ENCODE assay signal across 8 cellular contexts in genomic region chr6:147506704-147507114, GRCh38. TPM values are rescaled to one million over a fixed set of nuclear protein-coding genes. Genes with fewer than 3 reads are reported as not detected.
DNase-seq lines count a peak whose midpoint lies in the region; ATAC-seq and TF ChIP-seq lines count a peak whose summit lies in the region.

No MANE protein-coding gene starts in this region.

- H3K4me1 Mint-ChIP-seq in H9 = peaks cover 21 to 22% of the 10 kb centered on the region in 2 experiments
- H3K4me1 Mint-ChIP-seq in activated CD4-positive, alpha-beta T cell treated with anti-CD3 and anti-CD28 coated beads, Interleukin-2, amount 10 ng/mL, durations not matched to agents 24 days and 14 days = peaks cover 11% of the 10 kb centered on the region

- no peak overlapping the region for H3K27ac Mint-ChIP-seq in H9
- H3K27ac Mint-ChIP-seq in activated CD4-positive, alpha-beta T cell treated with anti-CD3 and anti-CD28 coated beads, Interleukin-2, amount 10 ng/mL, durations not matched to agents 24 days and 14 days = no peak overlapping the region

- no peaks in the 10 kb centered on the region; a peak in 1 of 7 replicates for H3K36me3 Mint-ChIP-seq in H9 (ENCODE audit: insufficient read depth in 1 of 3, low read depth in 3 of 3)
- no peaks in the 10 kb centered on the region for H3K36me3 Mint-ChIP-seq in activated CD4-positive, alpha-beta T cell treated with anti-CD3 and anti-CD28 coated beads, Interleukin-2, amount 10 ng/mL, durations not matched to agents 24 days and 14 days (ENCODE audit: low read depth)

- peak overlapping the region in 1 of 3 donors; percentile 57 for H3K4me3 ChIP-seq in thyroid gland (replicated peaks in 1 of 3)

- no peak overlapping the region for H2BK120ac ChIP-seq in H9 (ENCODE audit: low read depth, low read length, poor library complexity, severe bottlenecking)

- H3K9me3 Mint-ChIP-seq in H9 = peaks cover 2 to 3% of the 10 kb centered on the region in 2 experiments; a peak in 3 of 5 replicates
- H3K9me3 Mint-ChIP-seq in activated CD4-positive, alpha-beta T cell treated with anti-CD3 and anti-CD28 coated beads, Interleukin-2, amount 10 ng/mL, durations not matched to agents 24 days and 14 days = no peaks in the 10 kb centered on the region

- H3K27me3 ChIP-seq in H9 (ENCODE audit: insufficient read depth, low read length) (peaks cover 76% of the 10 kb centered on the region), thyroid gland (no peaks in the 10 kb centered on the region)

- no peaks in the 10 kb centered on the region for H3K79me1 ChIP-seq in H9 (ENCODE audit: insufficient read depth, low read depth, low read length, poor library complexity, severe bottlenecking)

- H3K27me3 Mint-ChIP-seq in H9 (ENCODE audit: low read depth) = peaks cover 70% of the 10 kb centered on the region
- H3K27me3 Mint-ChIP-seq in activated CD4-positive, alpha-beta T cell treated with anti-CD3 and anti-CD28 coated beads, Interleukin-2, amount 10 ng/mL, durations not matched to agents 24 days and 14 days = peaks cover 49% of the 10 kb centered on the region

- H3T11ph ChIP-seq in H9 (ENCODE audit: low read length) = no peak overlapping the region

- H2BK12ac ChIP-seq in H9 (ENCODE audit: insufficient read length, low read depth, low read length) = no peak overlapping the region

- H2AK5ac ChIP-seq in H9 (ENCODE audit: insufficient read length, low read length) = no peak overlapping the region

- H3K23me2 ChIP-seq in H9 (ENCODE audit: insufficient read length, low read depth, low read length, poor library complexity, severe bottlenecking) = peaks cover 17% of the 10 kb centered on the region

- H3K79me2 ChIP-seq in H9 (ENCODE audit: insufficient read depth, low read length) = no peaks in the 10 kb centered on the region

- peak; percentile 87 for TF ChIP-seq CTCF in H9 (conservative IDR thresholded peaks at IDR 0.05)
- peak; percentile 32 to 85 (median 66) for TF ChIP-seq CTCF in thyroid gland (IDR thresholded peaks at IDR 0.05)

- H4K5ac ChIP-seq in H9 (ENCODE audit: insufficient read length, low read depth, low read length) = no peak overlapping the region

- WGBS in H9 (ENCODE audit: extremely low coverage, insufficient read length, low lambda C conversion rate) = no CpG with 5 or more reads among the region's 30 CpGs
- 1 to 4% methylated on average over 29 to 30 of the region's 30 CpGs for WGBS in thyroid gland, 2 donors

- H3K23ac ChIP-seq in H9 (ENCODE audit: insufficient read length, low read depth, low read length) = no peak overlapping the region

- no peak overlapping the region for H3K4ac ChIP-seq in H9 (ENCODE audit: low read depth, low read length)

- H4K91ac ChIP-seq in H9 (ENCODE audit: insufficient read length, low read depth, low read length) = no peak overlapping the region

- H3K9me3 ChIP-seq in H9 (ENCODE audit: control insufficient read depth, low read depth, low read length) = no peaks in the 10 kb centered on the region
- no peaks in the 10 kb centered on the region for H3K9me3 ChIP-seq in thyroid gland

- peak; percentile 64 for DNase-seq in EH (ENCODE audit: low read depth)
- peak; percentile 64 for DNase-seq in H9
- DNase-seq in NCI-H1417 treated with DMSO at 0.1 percent for 48 hours (lab: John Stamatoyannopoulos, UW) = peak; percentile 13
- peak; percentile 79 for DNase-seq in activated CD4-positive, alpha-beta T cell treated with anti-CD3 and anti-CD28 coated beads, Interleukin-2, amount 10 ng/mL, durations not matched to agents 24 days and 14 days
- DNase-seq in fibroblast of gingiva (ENCODE audit: low read depth) = peak; percentile 40
- DNase-seq in myocyte (ENCODE audit: low read depth) = peak; percentile 74
- peak; percentile 70 to 78 for DNase-seq in thyroid gland

- no peak overlapping the region for H2AFZ ChIP-seq in H9 (ENCODE audit: low read length)

- no peaks in the 10 kb centered on the region for H3K4me1 ChIP-seq in H9 (ENCODE audit: insufficient read depth, low read length)
- H3K4me1 ChIP-seq in thyroid gland = peaks cover 9 to 15% of the 10 kb centered on the region in 2 donors

- H3K4me2 ChIP-seq in H9 (ENCODE audit: insufficient read depth, insufficient read length, low read length) = peak overlapping the region; percentile 89

- H3K27ac ChIP-seq in H9 (ENCODE audit: insufficient read length, low read depth, low read length) (no peak overlapping the region), thyroid gland (no peak overlapping the region)

- no peak overlapping the region for H2BK20ac ChIP-seq in H9 (ENCODE audit: low read depth, low read length, poor library complexity, severe bottlenecking)

- H2BK5ac ChIP-seq in H9 (ENCODE audit: insufficient read length, low read length) = no peak overlapping the region

- no peak overlapping the region for H3K56ac ChIP-seq in H9 (ENCODE audit: insufficient read length, low read depth, low read length)

- H2BK15ac ChIP-seq in H9 (ENCODE audit: low read depth, low read length) = no peak overlapping the region

- ATAC-seq in GM21717 (IDR thresholded peaks at IDR 0.05; ENCODE audit: unreplicated experiment) = no peak

- no peak for TF ChIP-seq POLR2A in thyroid gland (IDR thresholded peaks at IDR 0.05)

- H4K8ac ChIP-seq in H9 (replicated peaks; ENCODE audit: insufficient read length, low read depth, low read length) = no peak overlapping the region

- no peaks in the 10 kb centered on the region for H3K36me3 ChIP-seq in thyroid gland

- no peaks in the 10 kb centered on the region for H4K20me1 ChIP-seq in H9 (ENCODE audit: control insufficient read depth, insufficient read depth, insufficient read length)

- H3K14ac ChIP-seq in H9 (ENCODE audit: insufficient read depth, low read length) = no peak overlapping the region

- intact Hi-C loops in activated CD4-positive, alpha-beta T cell treated with anti-CD3 and anti-CD28 coated beads, Interleukin-2, amount 10 ng/mL, durations not matched to agents 24 days and 14 days (cut with micrococcal nuclease) = loop anchor here (2.0 to 5.0 kb wide), 3 partner anchors 649 to 956 kb away; no protein-coding TSS in a partner anchor
- intact Hi-C loops in thyroid gland (cut with DNase I) = loop anchor here (5.0 kb wide), 1 partner anchor 661 kb away; no protein-coding TSS in a partner anchor

- H3K9ac ChIP-seq in H9 (ENCODE audit: extremely low read depth, insufficient read length, low read length) = no peak overlapping the region

- H3K4me3 Mint-ChIP-seq in H9 = peak overlapping the region; percentile 61 to 80
- H3K4me3 Mint-ChIP-seq in activated CD4-positive, alpha-beta T cell treated with anti-CD3 and anti-CD28 coated beads, Interleukin-2, amount 10 ng/mL, durations not matched to agents 24 days and 14 days = peak overlapping the region; percentile 76

- H3K18ac ChIP-seq in H9 (ENCODE audit: insufficient read length, low read depth, low read length) = no peak overlapping the region

RNA-seq across cellular contexts. Expression of gene SAMD5, which starts 1.8 kb away (rescaled TPM):
- total RNA-seq in H9 (2021) = 0.04 and 0.29 TPM in 2 replicates
- total RNA-seq in activated CD4-positive, alpha-beta T cell treated with anti-CD3 and anti-CD28 coated beads, Interleukin-2, amount 10 ng/mL, durations not matched to agents 24 days and 14 days = 0.05 and 0.07 TPM in 2 replicates
- 4.1 and 6.7 TPM in 2 replicates for total RNA-seq in myocyte
- polyA plus RNA-seq in myocyte (2012) = 3.9 TPM
- 1 to 10 TPM; 2.0 to 8.9 (median 5.2) TPM for total RNA-seq in thyroid gland

Comparison
In these comparisons a context has a peak if more than half of its experiments do, and no peak if none do; other contexts are left out.
1. DNase-seq: peak in every context shown above with its lines; median percentile 79 in activated CD4-positive, alpha-beta T cell treated with anti-CD3 and anti-CD28 coated beads, Interleukin-2, amount 10 ng/mL, durations not matched to agents 24 days and 14 days; 74 in myocyte; 74 in thyroid gland; 64 in EH; 64 in H9; 40 in fibroblast of gingiva; 13 in NCI-H1417 treated with DMSO at 0.1 percent for 48 hours.